8 cellular contexts compared by ENCODE assay signal in the genomic region with DNA sequence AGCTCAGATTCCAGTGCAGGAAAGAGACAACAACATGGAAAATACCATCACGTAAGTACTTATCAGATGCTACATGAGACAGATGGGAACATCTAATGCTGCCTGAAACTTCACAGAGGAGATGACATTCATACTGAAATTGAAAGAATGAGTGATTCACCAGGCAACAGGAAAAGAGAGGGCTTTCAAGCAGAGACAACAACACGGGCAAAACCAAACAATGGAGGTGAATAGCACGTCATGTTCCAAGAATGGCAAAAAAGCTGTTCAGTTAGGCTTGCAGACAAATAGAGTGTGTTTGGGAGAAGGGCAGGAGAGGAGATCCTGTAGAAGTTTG. TPM values are rescaled to one million over a fixed set of nuclear protein-coding genes. Genes with fewer than 3 reads are reported as not detected.
DNase-seq lines count a peak whose midpoint lies in the region; ATAC-seq and TF ChIP-seq lines count a peak whose summit lies in the region.

No MANE protein-coding gene starts in this region.

- intact Hi-C loops in left cardiac atrium (cut with DNase I) (no loop called here), gastrocnemius medialis (cut with DNase I; ENCODE audit: low total_unique reads) (no loop called here)

- H3K9me3 ChIP-seq in mesodermal cell (ENCODE audit: control insufficient read depth, low read length) (no peaks in the 10 kb centered on the region), gastrocnemius medialis (no peaks in the 10 kb centered on the region)

- 67 to 77% methylated on average over 3 of the region's 3 CpGs for WGBS in mesodermal cell (ENCODE audit: insufficient coverage in 2 of 2), 2 experiments

- peak; percentile 93 for ATAC-seq in GM18909 (IDR thresholded peaks at IDR 0.05; ENCODE audit: poor library complexity, unreplicated experiment)
- ATAC-seq in HG02678 (IDR thresholded peaks at IDR 0.05; ENCODE audit: unreplicated experiment): peak; percentile 87
- peak; percentile 59 for ATAC-seq in SK-N-SH treated with all-trans-retinoic acid at 6 μM for 48 hours
- no peak for ATAC-seq in left cardiac atrium
- ATAC-seq in gastrocnemius medialis: no peak

- H3K36me3 ChIP-seq in mesodermal cell (ENCODE audit: control insufficient read depth, insufficient read depth, low read length): no peaks in the 10 kb centered on the region
- no peaks in the 10 kb centered on the region for H3K36me3 ChIP-seq in gastrocnemius medialis

- no peak overlapping the region for H3K4me3 ChIP-seq in mesodermal cell (ENCODE audit: extremely low read depth, insufficient read depth, low read length, poor library complexity, severe bottlenecking)
- H3K4me3 ChIP-seq in gastrocnemius medialis: no peak overlapping the region

- H3K27me3 ChIP-seq in gastrocnemius medialis: peaks cover 0 to 8% (median 0%) of the 10 kb centered on the region in 3 donors

- no peak for TF ChIP-seq CTCF in gastrocnemius medialis (IDR thresholded peaks at IDR 0.05 in 4 of 5, conservative IDR thresholded peaks at IDR 0.05 in 1 of 5)

- peak overlapping the region; percentile 5 for H3K27ac ChIP-seq in mesodermal cell (ENCODE audit: low read depth, low read length, severe bottlenecking)
- no peak overlapping the region for H3K27ac ChIP-seq in gastrocnemius medialis

- DNase-seq in left cardiac atrium (no peak), gastrocnemius medialis (no peak), SHP77 treated with DMSO at 0.1 percent for 48 hours (lab: John Stamatoyannopoulos, UW) (no peak), NCI-H1930 (lab: John Stamatoyannopoulos, UW) (no peak)

- in situ Hi-C loops in gastrocnemius medialis (cut with MboI; ENCODE audit: low sequenced_read_pairs in 4 of 4): loop anchor here (25.0 kb wide), 2 partner anchors 305 to 780 kb away; no protein-coding TSS in a partner anchor

- H3K4me1 ChIP-seq in mesodermal cell (ENCODE audit: control insufficient read depth, insufficient read depth, low read length, poor library complexity, severe bottlenecking): peaks cover 12% of the 10 kb centered on the region
- no peaks in the 10 kb centered on the region for H3K4me1 ChIP-seq in gastrocnemius medialis

- TF ChIP-seq POLR2A in gastrocnemius medialis (IDR thresholded peaks at IDR 0.05): no peak

TF ChIP-seq in SK-N-SH treated with all-trans-retinoic acid at 6 μM for 48 hours, 23 proteins besides CTCF, POLR2A, EP300 and RAD21:
- TF ChIP-seq ZNF8 (CRISPR knock-in tag; IDR thresholded peaks at IDR 0.05): no peak
- TF ChIP-seq BACH2 (CRISPR knock-in tag; IDR thresholded peaks at IDR 0.05; ENCODE audit: borderline replicate concordance): no peak
- TF ChIP-seq ZFP30 (CRISPR knock-in tag; IDR thresholded peaks at IDR 0.05): no peak
- no peak for TF ChIP-seq ZNF70 (CRISPR knock-in tag; IDR thresholded peaks at IDR 0.05)

RNA-seq across cellular contexts. Expression of a gene that starts 39.3 kb away (rescaled TPM):
- 19.0 TPM for polyA plus RNA-seq in mesodermal cell (2013, experiment 1 of 2)
- 29.9 TPM for polyA plus RNA-seq in mesodermal cell (2013, experiment 2 of 2)
- total RNA-seq in left cardiac atrium (10 to 100 TPM; 23.2 to 23.3 TPM), gastrocnemius medialis (1 to 10 TPM; 4.4 to 9.7 (median 6.2) TPM)

RNA-seq across cellular contexts. Expression of a gene that starts 39.4 kb away (rescaled TPM):
- polyA plus RNA-seq in mesodermal cell (2013, experiment 1 of 2): 12.1 TPM
- 12.0 TPM for polyA plus RNA-seq in mesodermal cell (2013, experiment 2 of 2)
- total RNA-seq in left cardiac atrium (1 to 10 TPM; 4.2 to 6.0 TPM), gastrocnemius medialis (10 to 100 TPM in 2 of 4 donors, 1 to 10 TPM in 2; 8.1 to 15.5 (median 11.5) TPM)

Comparison
In these comparisons a context has a peak if more than half of its experiments do, and no peak if none do; other contexts are left out.
1. ATAC-seq: peak in GM18909 (single experiment), HG02678 (single experiment) and SK-N-SH treated with all-trans-retinoic acid at 6 μM for 48 hours (single experiment); none in left cardiac atrium (0 of 2) and gastrocnemius medialis (0 of 2).